ENCODE assay signal across 8 cellular contexts in the genomic region with DNA sequence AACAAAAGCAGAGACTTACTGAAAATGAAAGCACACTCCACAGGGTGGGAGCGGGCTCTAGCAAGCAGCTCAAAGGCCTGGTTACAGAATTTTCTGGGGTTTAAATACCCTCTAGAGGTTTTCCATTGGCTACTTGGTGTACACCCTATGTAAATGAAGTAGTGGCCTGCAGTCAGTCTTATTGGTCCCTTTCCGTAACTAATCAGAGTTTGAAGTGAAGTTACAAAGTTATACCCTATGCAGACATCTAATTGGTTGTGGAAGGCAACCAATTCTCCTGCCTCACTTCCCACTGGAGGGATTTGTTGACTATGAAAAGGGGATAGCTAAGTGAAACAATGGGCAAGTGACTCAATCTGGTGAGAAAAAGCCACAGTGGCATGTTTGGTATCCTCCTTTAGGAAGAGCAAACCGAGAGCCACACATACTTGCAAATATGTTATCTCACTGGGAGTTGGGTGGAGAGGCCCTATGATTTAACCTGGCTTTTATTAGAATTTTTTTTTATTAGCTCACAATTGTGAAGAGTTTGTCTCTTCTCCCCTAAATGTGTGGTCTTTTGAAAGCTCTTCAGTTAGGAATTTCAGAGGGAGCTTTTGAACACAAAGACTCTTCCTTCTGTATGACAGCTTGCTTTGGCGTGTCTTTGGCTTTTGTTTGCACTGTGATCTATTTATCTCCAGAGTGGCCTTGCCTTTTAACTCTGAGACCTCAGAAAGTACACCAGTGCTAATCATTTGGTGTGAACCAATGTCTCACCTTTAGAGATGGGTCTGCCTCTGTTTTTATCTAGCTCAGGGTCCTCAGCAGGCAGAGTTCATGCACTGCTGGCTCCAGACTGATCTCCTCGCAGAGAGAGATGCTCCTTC.
DNase-seq lines count a peak whose midpoint lies in the region; ATAC-seq and TF ChIP-seq lines count a peak whose summit lies in the region.

No MANE protein-coding gene starts in this region.

- H3K36me3 Mint-ChIP-seq in nephron progenitor cell (ENCODE audit: low read depth) = peaks cover 11% of the 10 kb centered on the region

- H3K27ac Mint-ChIP-seq in nephron progenitor cell = peak overlapping the region; percentile 83

- peak overlapping the region; percentile 3; the same call in 1 of the 2 replicates for H3K4me2 ChIP-seq in KMS-11

- DNase-seq in AG09319 (ENCODE audit: extremely low read depth, low read depth) (peak; percentile 73), dermis microvascular lymphatic vessel endothelial cell (ENCODE audit: low read depth in 2 of 2) (peak; percentile 87 to 96), nephron progenitor cell (no peak), RKO (ENCODE audit: low spot score) (no peak), NCI-H2081 treated with DMSO at 0.1 percent for 48 hours (lab: John Stamatoyannopoulos, UW) (no peak)
- no peak for DNase-seq in activated T-cell treated with anti-CD3 and anti-CD28 coated beads, Interleukin-2, amount 50 U/mL, for 48 hours

- H3K27ac ChIP-seq in KMS-11 = no peak overlapping the region

- no peak overlapping the region for H3K4me3 ChIP-seq in KMS-11 (IDR thresholded peaks at IDR 0.05; ENCODE audit: insufficient read depth, low read depth, low read length)

- no peak overlapping the region for H3K9ac ChIP-seq in KMS-11

- no peaks in the 10 kb centered on the region for H4K20me1 ChIP-seq in KMS-11 (ENCODE audit: insufficient read depth)

- no peaks in the 10 kb centered on the region for H3K27me3 ChIP-seq in KMS-11 (ENCODE audit: insufficient read depth, low read depth)

- H3K36me3 ChIP-seq in KMS-11 (ENCODE audit: insufficient read depth) = no peaks in the 10 kb centered on the region

- ATAC-seq in HG03097 (IDR thresholded peaks at IDR 0.05; ENCODE audit: low FRiP score, unreplicated experiment) = no peak

- H2AFZ ChIP-seq in KMS-11 (ENCODE audit: low read depth) = no peak overlapping the region

- no peak overlapping the region for H3K4me3 Mint-ChIP-seq in nephron progenitor cell

- no peak for TF ChIP-seq CTCF in AG09319 (IDR thresholded peaks at IDR 0.05; ENCODE audit: low read depth, low read length)
- TF ChIP-seq CTCF in KMS-11 (conservative IDR thresholded peaks at IDR 0.05; ENCODE audit: low read depth, low read length) = no peak
- TF ChIP-seq CTCF in nephron progenitor cell (IDR thresholded peaks at IDR 0.05) = no peak

- peaks cover 32% of the 10 kb centered on the region for H3K4me1 ChIP-seq in KMS-11 (ENCODE audit: low read depth, poor library complexity, severe bottlenecking)

- H3K4me1 Mint-ChIP-seq in nephron progenitor cell = peaks cover 81% of the 10 kb centered on the region

- H3K27me3 Mint-ChIP-seq in nephron progenitor cell (ENCODE audit: low read depth, poor library complexity) = no peaks in the 10 kb centered on the region

- H3K9me3 Mint-ChIP-seq in nephron progenitor cell = no peaks in the 10 kb centered on the region

- H3K79me2 ChIP-seq in KMS-11 (ENCODE audit: insufficient read depth, low read depth) = peaks cover 7% of the 10 kb centered on the region; the same call in 1 of the 2 replicates

Comparison
In these comparisons a context has a peak if more than half of its experiments do, and no peak if none do; other contexts are left out.
1. DNase-seq: peak in AG09319 (single experiment) and dermis microvascular lymphatic vessel endothelial cell (2 of 2); none in nephron progenitor cell (single experiment), RKO (single experiment), activated T-cell treated with anti-CD3 and anti-CD28 coated beads, Interleukin-2, amount 50 U/mL, for 48 hours (0 of 2) and NCI-H2081 treated with DMSO at 0.1 percent for 48 hours (single experiment).